In genomic region chr22:48893288-48894063, GRCh38 we compare ENCODE assay signal across 15 cellular contexts.
"Had no signal": no experiment of that assay in that cellular context is flagged by ENCODE, and none has a peak within 500 bp of the region (broad histone marks: within the 10 kb centered on the region; RNA-seq: fewer than 3 reads in every experiment).

No MANE protein-coding gene starts in this region.

- H3K4me1 Mint-ChIP-seq: activated naive CD8-positive, alpha-beta T cell treated with anti-CD3 and anti-CD28 coated beads, Interleukin-2, amount 10 ng/mL, durations not matched to agents 7 days and 5 days had no signal

- ATAC-seq: sciatic nerve had no signal

- H3K27ac Mint-ChIP-seq: activated naive CD8-positive, alpha-beta T cell treated with anti-CD3 and anti-CD28 coated beads, Interleukin-2, amount 10 ng/mL, durations not matched to agents 7 days and 5 days; activated T-cell treated with anti-CD3 and anti-CD28 coated beads, Interleukin-2, amount 50 U/mL, for 24 hours; natural killer cell treated with Interleukin-12 subunit alpha and Interleukin-12 subunit beta and Interleukin-15 and Interleukin-18, amount 100 ng/mL, for 72 hours; T-helper 2 cell treated with Interferon-gamma antibody and Interleukin-4, amounts not matched to agents 5 μg/mL and 100 μg/mL, for 36 hours had no signal

- H3K4me1 ChIP-seq: thyroid gland had no signal

- H3K27ac ChIP-seq: epithelial cell of prostate, thyroid gland had no signal

- H3K36me3 Mint-ChIP-seq: activated naive CD8-positive, alpha-beta T cell treated with anti-CD3 and anti-CD28 coated beads, Interleukin-2, amount 10 ng/mL, durations not matched to agents 7 days and 5 days; natural killer cell treated with Interleukin-12 subunit alpha and Interleukin-12 subunit beta and Interleukin-15 and Interleukin-18, amount 100 ng/mL, for 72 hours had no signal

- H3K27me3 ChIP-seq: thyroid gland had no signal

- H3K9me3 Mint-ChIP-seq: activated naive CD8-positive, alpha-beta T cell treated with anti-CD3 and anti-CD28 coated beads, Interleukin-2, amount 10 ng/mL, durations not matched to agents 7 days and 5 days; activated T-cell treated with anti-CD3 and anti-CD28 coated beads, Interleukin-2, amount 50 U/mL, for 24 hours; natural killer cell treated with Interleukin-12 subunit alpha and Interleukin-12 subunit beta and Interleukin-15 and Interleukin-18, amount 100 ng/mL, for 72 hours; T-helper 2 cell treated with Interferon-gamma antibody and Interleukin-4, amounts not matched to agents 5 μg/mL and 100 μg/mL, for 36 hours had no signal

- H3K9me3 ChIP-seq: thyroid gland had no signal

- H3K4me3 ChIP-seq: thyroid gland had no signal

- DNase-seq: activated CD4-positive, alpha-beta T cell treated with anti-CD3 and anti-CD28 coated beads for 1 hour; activated CD4-positive, alpha-beta T cell treated with anti-CD3 and anti-CD28 coated beads, Interleukin-2, amount 50 U/mL, for 4 hours; activated gamma-delta T cell; activated naive CD8-positive, alpha-beta T cell treated with anti-CD3 and anti-CD28 coated beads, Interleukin-2, amount 10 ng/mL, durations not matched to agents 7 days and 5 days; activated T-cell treated with anti-CD3 and anti-CD28 coated beads, Interleukin-2, amount 50 U/mL, for 24 hours; dermis blood vessel endothelial cell; foreskin melanocyte; kidney glomerular epithelial cell; mesenchymal stem cell; occipital lobe; thyroid gland had no signal

- H3K4me3 Mint-ChIP-seq: activated naive CD8-positive, alpha-beta T cell treated with anti-CD3 and anti-CD28 coated beads, Interleukin-2, amount 10 ng/mL, durations not matched to agents 7 days and 5 days; activated T-cell treated with anti-CD3 and anti-CD28 coated beads, Interleukin-2, amount 50 U/mL, for 24 hours; natural killer cell treated with Interleukin-12 subunit alpha and Interleukin-12 subunit beta and Interleukin-15 and Interleukin-18, amount 100 ng/mL, for 72 hours; T-helper 2 cell treated with Interferon-gamma antibody and Interleukin-4, amounts not matched to agents 5 μg/mL and 100 μg/mL, for 36 hours had no signal

- H3K27me3 Mint-ChIP-seq: activated naive CD8-positive, alpha-beta T cell treated with anti-CD3 and anti-CD28 coated beads, Interleukin-2, amount 10 ng/mL, durations not matched to agents 7 days and 5 days had no signal

- H3K36me3 ChIP-seq: thyroid gland had no signal
